ENCODE assay signal across 10 cellular contexts in genomic region chr12:67193705-67194104, GRCh38.
DNase-seq lines count a peak whose midpoint lies in the region; ATAC-seq and TF ChIP-seq lines count a peak whose summit lies in the region.
"Had no signal": no experiment of that assay in that cellular context is flagged by ENCODE, and none has a peak within 500 bp of the region (broad histone marks: within the 10 kb centered on the region; RNA-seq: fewer than 3 reads in every experiment).

No MANE protein-coding gene starts in this region.

- no peaks in the 10 kb centered on the region for H3K36me3 Mint-ChIP-seq in MCF 10A (ENCODE audit: insufficient read depth, unreplicated experiment)

- no peak for TF ChIP-seq CTCF in MCF 10A (IDR thresholded peaks at IDR 0.05; ENCODE audit: unreplicated experiment)
- no peak for TF ChIP-seq CTCF in breast epithelium (IDR thresholded peaks at IDR 0.05)
- TF ChIP-seq CTCF in fibroblast of the aortic adventitia (IDR thresholded peaks at IDR 0.05; ENCODE audit: insufficient read depth, low read length) = no peak

- H3K27ac ChIP-seq in breast epithelium = no peak overlapping the region
- H3K27ac ChIP-seq: C4-2B had no signal

- DNase-seq in MCF 10A (ENCODE audit: unreplicated experiment) (peak; percentile 61), breast epithelium (ENCODE audit: low spot score in 2 of 2) (no peak), fibroblast of the aortic adventitia (ENCODE audit: low read depth) (peak; percentile 39), Ammon's horn (ENCODE audit: low spot score) (no peak), ureter (ENCODE audit: low spot score) (no peak)
- DNase-seq in stimulated activated CD8-positive, alpha-beta memory T cell treated with anti-CD3 and anti-CD28 coated beads, Interleukin-4, amount 100 ng/mL, for 48 hours = peak; percentile 33
- DNase-seq: NCI-H2171 treated with DMSO at 0.1 percent for 48 hours had no signal

- TF ChIP-seq POLR2A in breast epithelium (IDR thresholded peaks at IDR 0.05) = no peak

- H3K4me3 ChIP-seq in breast epithelium (no peak overlapping the region), fibroblast of the aortic adventitia (ENCODE audit: low read depth, low read length) (no peak overlapping the region)

- no TSS peak for BruUV-seq in MCF 10A (replicated peaks; lab: Mats Ljungman, UMichigan)

- CTCF ChIA-PET in MCF 10A (lab: Yijun Ruan, JAX) = interaction anchor here (0.6 kb wide), 1 partner anchor 28 kb away, joined by 3 read pairs; no protein-coding TSS in a partner anchor

- no peaks in the 10 kb centered on the region for H3K9me3 Mint-ChIP-seq in MCF 10A (ENCODE audit: unreplicated experiment)

- no peaks in the 10 kb centered on the region for H3K4me1 Mint-ChIP-seq in MCF 10A (ENCODE audit: insufficient read depth, unreplicated experiment)

- H3K27me3 Mint-ChIP-seq in MCF 10A (ENCODE audit: insufficient read depth, unreplicated experiment) = peaks cover 65% of the 10 kb centered on the region

- no peaks in the 10 kb centered on the region for H3K27me3 ChIP-seq in breast epithelium

- POLR2A ChIA-PET in MCF 10A (lab: Yijun Ruan, JAX) = no interaction called here

- no peaks in the 10 kb centered on the region for H3K36me3 ChIP-seq in breast epithelium

- no peaks in the 10 kb centered on the region for H3K4me1 ChIP-seq in breast epithelium

- no peak overlapping the region for H3K27ac Mint-ChIP-seq in MCF 10A (ENCODE audit: low read depth, unreplicated experiment)

- H3K9me3 ChIP-seq in breast epithelium = no peaks in the 10 kb centered on the region

- ATAC-seq in SK-N-SH treated with all-trans-retinoic acid at 6 μM for 48 hours (0 out of 3 replicates have a peak, but pooled peaks have one; percentile 37), HG03442 (IDR thresholded peaks at IDR 0.05; ENCODE audit: unreplicated experiment) (no peak)

- intact Hi-C loops in MCF 10A (cut with micrococcal nuclease) (no loop called here), breast epithelium (cut with DNase I; ENCODE audit: low total_unique reads) (no loop called here)

- no peak overlapping the region for H3K4me3 Mint-ChIP-seq in MCF 10A (ENCODE audit: unreplicated experiment)

TF ChIP-seq in SK-N-SH treated with all-trans-retinoic acid at 6 μM for 48 hours, 23 proteins besides CTCF, POLR2A, EP300 and RAD21:
- TF ChIP-seq CSRNP3 (CRISPR knock-in tag; IDR thresholded peaks at IDR 0.05) = no peak
- TF ChIP-seq PATZ1 (CRISPR knock-in tag; IDR thresholded peaks at IDR 0.05; ENCODE audit: borderline replicate concordance) = no peak
- no peak for TF ChIP-seq CREB5 (CRISPR knock-in tag; IDR thresholded peaks at IDR 0.05; ENCODE audit: low read depth)
- no peak for TF ChIP-seq GLIS3 (CRISPR knock-in tag; IDR thresholded peaks at IDR 0.05)

Comparison
In these comparisons a context has a peak if more than half of its experiments do, and no peak if none do; other contexts are left out.
1. DNase-seq: peak in MCF 10A (single experiment), fibroblast of the aortic adventitia (single experiment) and stimulated activated CD8-positive, alpha-beta memory T cell treated with anti-CD3 and anti-CD28 coated beads, Interleukin-4, amount 100 ng/mL, for 48 hours (single experiment); none in breast epithelium (0 of 2), Ammon's horn (single experiment) and ureter (single experiment).